Comparison of ENCODE assay signal across 9 cellular contexts in genomic region chr3:119579366-119580147, GRCh38. TPM values are rescaled to one million over a fixed set of nuclear protein-coding genes. Genes with fewer than 3 reads are reported as not detected.
DNase-seq lines count a peak whose midpoint lies in the region; ATAC-seq and TF ChIP-seq lines count a peak whose summit lies in the region.
"Had no signal": no experiment of that assay in that cellular context is flagged by ENCODE, and none has a peak within 500 bp of the region (broad histone marks: within the 10 kb centered on the region; RNA-seq: fewer than 3 reads in every experiment).

Gene ADPRH, plus strand, starts transcription at chr3:119579492. Its CDS starts 2,678 bp downstream, at chr3:119582170.

- peak; percentile 77 for DNase-seq in ACHN
- DNase-seq in NCI-H774 (lab: John Stamatoyannopoulos, UW): peak; percentile 20
- DNase-seq in foreskin fibroblast: peak; percentile 44 to 84
- DNase-seq in neural progenitor cell (ENCODE audit: low spot score): peak; percentile 87
- DNase-seq in tibial artery: peak; percentile 52 to 86

- peak within 1 kb of the TSS; percentile 77 for H2AFZ ChIP-seq in neural progenitor cell (replicated peaks)

- peaks cover 11% of the 10 kb centered on the region for H3K4me1 Mint-ChIP-seq in activated T-helper 17 cell treated with anti-CD3 and anti-CD28 coated beads, Interleukin-2, amount 50 U/mL, for 72 hours
- peaks cover 12% of the 10 kb centered on the region for H3K4me1 Mint-ChIP-seq in neural progenitor cell

- H3K4me2 ChIP-seq in neural progenitor cell: peak within 1 kb of the TSS; percentile 74

- peaks cover 16% of the 10 kb centered on the region for H3F3A ChIP-seq in neural progenitor cell (ENCODE audit: low read depth)

- peak within 1 kb of the TSS; percentile 43 to 63 for H3K4me3 ChIP-seq in foreskin fibroblast (ENCODE audit: low read depth in 1 of 2, low read length in 2 of 2)
- peak within 1 kb of the TSS; percentile 56 for H3K4me3 ChIP-seq in neural progenitor cell
- H3K4me3 ChIP-seq in tibial artery: peak within 1 kb of the TSS; percentile 68 to 74

- H3K36me3 Mint-ChIP-seq in activated T-helper 17 cell treated with anti-CD3 and anti-CD28 coated beads, Interleukin-2, amount 50 U/mL, for 72 hours (ENCODE audit: low read depth): no peaks in the 10 kb centered on the region
- no peaks in the 10 kb centered on the region for H3K36me3 Mint-ChIP-seq in neural progenitor cell

- H3K4me3 Mint-ChIP-seq in activated T-helper 17 cell treated with anti-CD3 and anti-CD28 coated beads, Interleukin-2, amount 50 U/mL, for 72 hours: peak within 1 kb of the TSS; percentile 87
- H3K4me3 Mint-ChIP-seq in neural progenitor cell: peak within 1 kb of the TSS; percentile 88

- H3K36me3 ChIP-seq in neural progenitor cell (no peaks in the 10 kb centered on the region), tibial artery (no peaks in the 10 kb centered on the region)

- H3K9ac ChIP-seq in neural progenitor cell: no peak within 1 kb of the TSS

- H3K9me3 ChIP-seq in neural progenitor cell (ENCODE audit: low read depth) (no peaks in the 10 kb centered on the region), tibial artery (no peaks in the 10 kb centered on the region)

- no peaks in the 10 kb centered on the region for H4K20me1 ChIP-seq in neural progenitor cell (ENCODE audit: low read depth)

- in situ Hi-C loops in ACHN (cut with HindIII; ENCODE audit: low pct_ligation_motif_present, low pct_unique_long_range_greater_than_20kb, low sequenced_read_pairs): no loop called here

- no peaks in the 10 kb centered on the region for H3K79me2 ChIP-seq in neural progenitor cell (ENCODE audit: low read depth)

- ATAC-seq in GM18517 (IDR thresholded peaks at IDR 0.05; ENCODE audit: unreplicated experiment) (peak; percentile 50), HG02970 (IDR thresholded peaks at IDR 0.05; ENCODE audit: low FRiP score, unreplicated experiment) (peak; percentile 66)
- peak; percentile 82 for ATAC-seq in activated T-helper 17 cell treated with anti-CD3 and anti-CD28 coated beads, Interleukin-2, amount 50 U/mL, for 72 hours (replicated peaks)

- TF ChIP-seq CTCF in foreskin fibroblast (IDR thresholded peaks at IDR 0.05; ENCODE audit: low read depth, low read length) (no peak), neural progenitor cell (IDR thresholded peaks at IDR 0.05) (no peak), tibial artery (IDR thresholded peaks at IDR 0.05) (no peak)

- no peaks in the 10 kb centered on the region for H3K27me3 Mint-ChIP-seq in activated T-helper 17 cell treated with anti-CD3 and anti-CD28 coated beads, Interleukin-2, amount 50 U/mL, for 72 hours
- peaks cover 15% of the 10 kb centered on the region for H3K27me3 Mint-ChIP-seq in neural progenitor cell (ENCODE audit: insufficient read depth, low read depth)

- H3K27ac ChIP-seq in neural progenitor cell (no peak within 1 kb of the TSS), tibial artery (peak within 1 kb of the TSS; percentile 91 to 93)

- no peaks in the 10 kb centered on the region for H3K9me3 Mint-ChIP-seq in activated T-helper 17 cell treated with anti-CD3 and anti-CD28 coated beads, Interleukin-2, amount 50 U/mL, for 72 hours
- no peaks in the 10 kb centered on the region for H3K9me3 Mint-ChIP-seq in neural progenitor cell

- intact Hi-C loops in tibial artery (cut with DNase I; ENCODE audit: low total_unique reads): loop anchor here (10.0 kb wide), 1 partner anchor 75 kb away; no protein-coding TSS in a partner anchor

- peaks cover 11% of the 10 kb centered on the region for H3K4me1 ChIP-seq in neural progenitor cell
- H3K4me1 ChIP-seq in tibial artery: peaks cover 0 to 14% (median 3%) of the 10 kb centered on the region in 4 donors

- peak within 1 kb of the TSS; percentile 91 for H3K27ac Mint-ChIP-seq in activated T-helper 17 cell treated with anti-CD3 and anti-CD28 coated beads, Interleukin-2, amount 50 U/mL, for 72 hours
- peak within 1 kb of the TSS; percentile 92 for H3K27ac Mint-ChIP-seq in neural progenitor cell

- H3K27me3 ChIP-seq in neural progenitor cell: peaks cover 16% of the 10 kb centered on the region
- no peaks in the 10 kb centered on the region for H3K27me3 ChIP-seq in tibial artery

RNA-seq across cellular contexts. Expression of gene ADPRH, which starts in this region (rescaled TPM):
- 10 to 100 TPM; 11.4 to 14.7 TPM for total RNA-seq in activated T-helper 17 cell treated with anti-CD3 and anti-CD28 coated beads, Interleukin-2, amount 50 U/mL, for 72 hours
- total RNA-seq in neural progenitor cell (ENCODE audit: low replicate concordance): 0.77 and 1.4 TPM in 2 replicates
- total RNA-seq: HT1080 had no signal

Comparison
In these comparisons a context has a peak if more than half of its experiments do, and no peak if none do; other contexts are left out.
1. DNase-seq: peak in every context shown above with its lines; median percentile 87 in neural progenitor cell; 77 in ACHN; 69 in tibial artery; 64 in foreskin fibroblast; 20 in NCI-H774.